24 cellular contexts compared by ENCODE assay signal in the genomic region with DNA sequence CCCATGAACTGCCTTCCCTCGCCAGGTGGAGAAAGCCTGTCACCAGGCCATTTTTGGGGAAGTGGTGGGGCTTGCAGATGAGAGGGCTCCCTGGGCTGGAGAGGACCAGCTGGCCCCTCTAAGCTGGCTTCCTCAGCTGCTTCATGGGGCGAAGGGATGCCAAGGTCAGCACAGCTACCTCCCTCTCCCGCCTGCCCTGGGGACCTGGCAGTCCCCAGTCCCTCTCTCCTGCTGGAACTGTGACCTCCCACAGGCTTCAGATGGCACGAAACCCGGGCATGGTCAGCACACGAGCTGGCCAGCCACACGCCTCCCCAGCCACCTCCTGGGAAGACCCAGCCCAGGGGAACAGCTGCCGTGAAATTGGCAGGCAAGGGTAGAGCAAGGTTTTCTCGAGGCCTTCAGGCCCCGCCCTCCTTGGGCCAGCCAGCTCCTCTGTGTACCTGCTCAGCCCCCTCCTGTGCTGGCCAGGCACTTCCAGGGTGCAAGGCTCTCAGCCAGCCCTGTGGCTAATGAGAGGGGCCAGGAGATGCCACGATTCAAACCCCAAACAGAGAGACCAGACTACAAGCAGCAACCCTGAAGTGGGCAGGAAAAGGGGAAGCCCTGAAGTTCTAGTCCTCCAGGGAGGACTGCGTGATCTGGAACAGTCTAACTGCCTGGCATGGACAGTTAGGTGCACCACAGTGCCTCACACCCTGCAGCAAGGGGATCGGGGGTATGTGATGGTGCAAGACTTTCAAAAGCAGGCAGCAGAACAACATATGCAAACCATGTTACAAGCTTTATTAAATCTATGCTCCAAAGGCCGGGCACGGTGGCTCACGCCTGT. TPM values are rescaled to one million over a fixed set of nuclear protein-coding genes. Genes with fewer than 3 reads are reported as not detected.
A peak's percentile ranks its signal among the peaks of the same experiment; 100 is the strongest.
DNase-seq lines count a peak whose midpoint lies in the region; ATAC-seq and TF ChIP-seq lines count a peak whose summit lies in the region.
"Had no signal": no experiment of that assay in that cellular context is flagged by ENCODE, and none has a peak within 500 bp of the region (broad histone marks: within the 10 kb centered on the region; RNA-seq: fewer than 3 reads in every experiment).

No MANE protein-coding gene starts in this region.

- intact Hi-C loops in Right ventricle myocardium superior (cut with DNase I) (no loop called here), gastrocnemius medialis (cut with DNase I; ENCODE audit: low total_unique reads) (no loop called here)

- ATAC-seq in Right ventricle myocardium superior (ENCODE audit: poor library complexity) = peak; percentile 51
- ATAC-seq in gastrocnemius medialis = peak; percentile 68 to 71
- no peak for ATAC-seq in GM18861 (IDR thresholded peaks at IDR 0.05; ENCODE audit: unreplicated experiment)
- ATAC-seq: lower lobe of right lung had no signal

- peak overlapping the region; percentile 96 to 100 (median 98) for H3K27ac ChIP-seq in gastrocnemius medialis
- H3K27ac ChIP-seq: brain microvascular endothelial cell, colonic mucosa, hepatocyte, HL-60, lower lobe of right lung, neutrophil, WERI-Rb-1 had no signal

- H3K27me3 Mint-ChIP-seq in endothelial cell (ENCODE audit: unreplicated experiment) = peaks cover 3% of the 10 kb centered on the region

- peak; percentile 10 for DNase-seq in NCI-H146 (lab: John Stamatoyannopoulos, UW)
- DNase-seq in NCI-H146 treated with DMSO at 0.1 percent for 48 hours (lab: John Stamatoyannopoulos, UW; ENCODE audit: unreplicated experiment) = no peak
- peak; percentile 57 for DNase-seq in NCI-H69 (lab: John Stamatoyannopoulos, UW)
- peak; percentile 71 for DNase-seq in Right ventricle myocardium superior
- peak; percentile 91 to 97 for DNase-seq in gastrocnemius medialis
- no peak for DNase-seq in HAP-1 (ENCODE audit: low spot score in 2 of 2)
- no peak for DNase-seq in endothelial cell (ENCODE audit: low spot score)
- DNase-seq: activated CD8-positive, alpha-beta memory T cell treated with anti-CD3 and anti-CD28 coated beads, Interleukin-2, amount 50 U/mL, for 4 hours; activated effector memory CD4-positive, alpha-beta T cell treated with Interleukin-2 at 50 U/mL for 16 hours; BE2C; brain microvascular endothelial cell; Calu3; colonic mucosa; HFFc6; lower lobe of right lung; NCI-H1930; stimulated activated CD4-positive, alpha-beta T cell treated with anti-CD3 and anti-CD28 coated beads, Interleukin-15, amount 100 ng/mL, for 24 hours; T-helper 2 cell; WERI-Rb-1 had no signal

- no peak overlapping the region for H3K27ac Mint-ChIP-seq in endothelial cell (ENCODE audit: unreplicated experiment)
- H3K27ac Mint-ChIP-seq: HFFc6 had no signal

- no peaks in the 10 kb centered on the region for H3K9me3 ChIP-seq in gastrocnemius medialis
- H3K9me3 ChIP-seq in HAP-1 = no peaks in the 10 kb centered on the region
- H3K9me3 ChIP-seq: BE2C, colonic mucosa, lower lobe of right lung, neutrophil had no signal

- peaks cover 4% of the 10 kb centered on the region for H3K36me3 Mint-ChIP-seq in endothelial cell (ENCODE audit: low read depth, unreplicated experiment)

- H3K27me3 ChIP-seq in gastrocnemius medialis (no peaks in the 10 kb centered on the region), HAP-1 (ENCODE audit: low read depth) (no peaks in the 10 kb centered on the region)
- H3K27me3 ChIP-seq: BE2C, brain microvascular endothelial cell, colonic mucosa, hepatocyte, neutrophil had no signal

- TF ChIP-seq POLR2A in gastrocnemius medialis (IDR thresholded peaks at IDR 0.05) = peak; percentile 45 to 66

- no peak for TF ChIP-seq CTCF in gastrocnemius medialis (IDR thresholded peaks at IDR 0.05 in 4 of 5, conservative IDR thresholded peaks at IDR 0.05 in 1 of 5)
- TF ChIP-seq CTCF in endothelial cell (IDR thresholded peaks at IDR 0.05; ENCODE audit: unreplicated experiment) = no peak

- H3K4me3 Mint-ChIP-seq in endothelial cell (ENCODE audit: unreplicated experiment) = no peak overlapping the region
- H3K4me3 Mint-ChIP-seq: HFFc6 had no signal

- in situ Hi-C loops in gastrocnemius medialis (cut with MboI; ENCODE audit: low sequenced_read_pairs in 4 of 4) = no loop called here
- in situ Hi-C loops in HAP-1 (cut with MboI; ENCODE audit: low sequenced_read_pairs) = no loop called here

- H3K4me3 ChIP-seq in gastrocnemius medialis (no peak overlapping the region), HAP-1 (no peak overlapping the region)
- H3K4me3 ChIP-seq: colonic mucosa, hepatocyte, lower lobe of right lung had no signal

- peaks cover 10% of the 10 kb centered on the region for H3K4me1 Mint-ChIP-seq in endothelial cell (ENCODE audit: unreplicated experiment)

- H3K36me3 ChIP-seq in gastrocnemius medialis (no peaks in the 10 kb centered on the region), HAP-1 (replicated peaks) (no peaks in the 10 kb centered on the region)
- H3K36me3 ChIP-seq: BE2C, brain microvascular endothelial cell, colonic mucosa, lower lobe of right lung, neutrophil, WERI-Rb-1 had no signal

- H3K4me1 ChIP-seq in gastrocnemius medialis (peaks cover 50 to 52% of the 10 kb centered on the region in 2 donors), HAP-1 (no peaks in the 10 kb centered on the region)
- H3K4me1 ChIP-seq: colonic mucosa, lower lobe of right lung had no signal

- H3K9me3 Mint-ChIP-seq in endothelial cell (ENCODE audit: unreplicated experiment) = no peaks in the 10 kb centered on the region
- H3K9me3 Mint-ChIP-seq: HFFc6 had no signal

RNA-seq across cellular contexts. Expression of gene PLPP7, which starts 12.9 kb away (rescaled TPM):
- total RNA-seq in Right ventricle myocardium superior = 115 TPM
- 100 to 1,000 TPM; 110 to 395 (median 184) TPM for total RNA-seq in gastrocnemius medialis
- 4.9 TPM for total RNA-seq in endothelial cell (ENCODE audit: unreplicated experiment)
- total RNA-seq: Calu3, MCF 10A had no signal

RNA-seq across cellular contexts. Expression of gene FAM78A, which starts 26.1 kb away (rescaled TPM):
- total RNA-seq in Right ventricle myocardium superior = 55.7 TPM
- 10 to 100 TPM in 2 of 4 donors, 1 to 10 TPM in 2; 3.6 to 16.0 (median 10.1) TPM for total RNA-seq in gastrocnemius medialis
- total RNA-seq in endothelial cell (ENCODE audit: unreplicated experiment) = 73.4 TPM
- total RNA-seq: Calu3 had no signal

Comparison
In these comparisons a context has a peak if more than half of its experiments do, and no peak if none do; other contexts are left out.
1. DNase-seq: peak in NCI-H146 (single experiment), NCI-H69 (single experiment), Right ventricle myocardium superior (single experiment) and gastrocnemius medialis (2 of 2); none in NCI-H146 treated with DMSO at 0.1 percent for 48 hours (single experiment), HAP-1 (0 of 2) and endothelial cell (single experiment).
2. RNA of gene PLPP7, which starts 12.9 kb away (total RNA-seq): 110 to 395 TPM in gastrocnemius medialis and 115 TPM in Right ventricle myocardium superior (single experiment); 4.9 TPM in endothelial cell (single experiment); every median in the first group is over 10 times any median in the second.